ENCODE assay signal across 17 cellular contexts in the genomic region with DNA sequence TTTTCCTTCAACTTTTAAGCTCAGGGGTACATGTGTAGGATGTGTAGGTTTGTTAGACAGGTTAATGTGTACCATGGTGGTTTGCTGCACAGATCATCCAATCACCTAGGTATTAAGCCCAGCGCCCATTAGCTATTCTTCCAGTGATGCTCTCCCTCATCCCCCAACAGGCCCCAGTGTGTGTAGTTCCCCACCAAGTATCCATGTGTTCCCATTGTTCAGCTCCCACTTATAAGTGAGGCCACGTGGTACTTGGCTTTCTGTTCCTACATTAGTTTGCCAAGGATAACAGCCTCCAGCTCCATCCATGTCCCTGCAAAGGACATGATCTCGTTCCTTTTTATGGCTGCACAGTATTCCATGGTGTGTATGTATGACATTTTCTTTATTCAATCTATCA. TPM values are rescaled to one million over a fixed set of nuclear protein-coding genes. Genes with fewer than 3 reads are reported as not detected.
DNase-seq lines count a peak whose midpoint lies in the region; ATAC-seq and TF ChIP-seq lines count a peak whose summit lies in the region.
"Had no signal": no experiment of that assay in that cellular context is flagged by ENCODE, and none has a peak within 500 bp of the region (broad histone marks: within the 10 kb centered on the region; RNA-seq: fewer than 3 reads in every experiment).

No MANE protein-coding gene starts in this region.

- H3K4me3 ChIP-seq in right atrium auricular region (no peak overlapping the region), cardiac muscle cell (no peak overlapping the region), esophagus squamous epithelium (no peak overlapping the region)
- H3K4me3 ChIP-seq: A549; BLaER1 treated with 17β-estradiol and CSF1 and Interleukin-3, amounts not matched to agents 10 nM and 100 nM had no signal

- intact Hi-C loops in Right ventricle myocardium inferior (cut with DNase I) (no loop called here), left cardiac atrium (cut with DNase I) (no loop called here), left ventricle myocardium superior (cut with micrococcal nuclease) (no loop called here), esophagus squamous epithelium (cut with DNase I) (no loop called here)

- no peaks in the 10 kb centered on the region for H3K27me3 ChIP-seq in right atrium auricular region
- H3K27me3 ChIP-seq in cardiac muscle cell, result no peaks in the 10 kb centered on the region
- H3K27me3 ChIP-seq in esophagus squamous epithelium, result no peaks in the 10 kb centered on the region
- H3K27me3 ChIP-seq: BLaER1 treated with 17β-estradiol and CSF1 and Interleukin-3, amounts not matched to agents 10 nM and 100 nM had no signal

- peak; percentile 45 for ATAC-seq in Right ventricle myocardium inferior
- no peak for ATAC-seq in left cardiac atrium
- ATAC-seq in left ventricle myocardium superior, result peak; percentile 50
- ATAC-seq: A549; CD8-positive, alpha-beta T cell had no signal

- DNase-seq in Right ventricle myocardium inferior (ENCODE audit: missing footprints) (no peak), right atrium auricular region (ENCODE audit: low spot score) (no peak), cardiac muscle cell (ENCODE audit: low read depth in 1 of 2, low spot score in 1 of 2) (no peak), left cardiac atrium (no peak), left ventricle myocardium superior (no peak), esophagus squamous epithelium (lab: John Stamatoyannopoulos, UW) (no peak)
- DNase-seq: AML-193; Caco-2; Calu3; CD4-positive, alpha-beta T cell; CD8-positive, alpha-beta T cell; DMS79 treated with DMSO at 0.1 percent for 48 hours; GF-D8 had no signal

- H3K4me1 ChIP-seq in right atrium auricular region (peaks cover 0 to 4% of the 10 kb centered on the region in 2 donors), cardiac muscle cell (ENCODE audit: low read depth) (peaks cover 4% of the 10 kb centered on the region), esophagus squamous epithelium (no peaks in the 10 kb centered on the region)
- H3K4me1 ChIP-seq: BLaER1 treated with 17β-estradiol and CSF1 and Interleukin-3, amounts not matched to agents 10 nM and 100 nM; Caco-2 had no signal

- TF ChIP-seq CTCF in right atrium auricular region (IDR thresholded peaks at IDR 0.05), result no peak
- no peak for TF ChIP-seq CTCF in cardiac muscle cell (IDR thresholded peaks at IDR 0.05; ENCODE audit: low read depth, low read length)
- no peak for TF ChIP-seq CTCF in esophagus squamous epithelium (IDR thresholded peaks at IDR 0.05)

- H3K27ac ChIP-seq in right atrium auricular region, result no peak overlapping the region
- H3K27ac ChIP-seq in cardiac muscle cell, result peak overlapping the region; percentile 59
- H3K27ac ChIP-seq in esophagus squamous epithelium, result no peak overlapping the region
- H3K27ac ChIP-seq: 22Rv1; A549; BLaER1 treated with 17β-estradiol and CSF1 and Interleukin-3, amounts not matched to agents 10 nM and 100 nM; C4-2B had no signal

- TF ChIP-seq POLR2A in esophagus squamous epithelium (IDR thresholded peaks at IDR 0.05), result no peak

- H3K36me3 ChIP-seq in right atrium auricular region (peaks cover 50% of the 10 kb centered on the region), cardiac muscle cell (peaks cover 75% of the 10 kb centered on the region), esophagus squamous epithelium (no peaks in the 10 kb centered on the region)
- H3K36me3 ChIP-seq: BLaER1 treated with 17β-estradiol and CSF1 and Interleukin-3, amounts not matched to agents 10 nM and 100 nM had no signal

- 81 to 87% methylated on average over 3 of the region's 3 CpGs for WGBS in esophagus squamous epithelium, 2 donors

- H3K9me3 ChIP-seq in right atrium auricular region (no peaks in the 10 kb centered on the region), cardiac muscle cell (ENCODE audit: low read depth) (no peaks in the 10 kb centered on the region), esophagus squamous epithelium (no peaks in the 10 kb centered on the region)
- H3K9me3 ChIP-seq: A549, Caco-2 had no signal

RNA-seq across cellular contexts. Expression of a gene that starts 48.6 kb away (rescaled TPM):
- total RNA-seq in Right ventricle myocardium inferior (9.7 TPM), right atrium auricular region (10 to 100 TPM in 1 of 2 donors, 1 to 10 TPM in 1; 8.3 to 10.7 TPM), cardiac muscle cell (31.6 and 39.9 TPM in 2 replicates), left cardiac atrium (10 to 100 TPM; 10.2 to 10.3 TPM), left ventricle myocardium superior (11.8 TPM), esophagus squamous epithelium (10 to 100 TPM; 17.0 to 26.3 (median 22.8) TPM)
- polyA plus RNA-seq in cardiac muscle cell, result 33.4 and 44.1 TPM in 2 replicates

Comparison
In these comparisons a context has a peak if more than half of its experiments do, and no peak if none do; other contexts are left out.
1. ATAC-seq: peak in Right ventricle myocardium inferior (single experiment) and left ventricle myocardium superior (single experiment); none in left cardiac atrium (0 of 2).